Comparison of ENCODE assay signal across 16 cellular contexts in genomic region chr9:133340256-133340655, GRCh38.
DNase-seq lines count a peak whose midpoint lies in the region; ATAC-seq lines count a peak whose summit lies in the region.
"Had no signal": no experiment of that assay in that cellular context is flagged by ENCODE, and none has a peak within 500 bp of the region (broad histone marks: within the 10 kb centered on the region; RNA-seq: fewer than 3 reads in every experiment).

No MANE protein-coding gene starts in this region.

- H3K9me3 Mint-ChIP-seq in activated naive CD4-positive, alpha-beta T cell treated with anti-CD3 and anti-CD28 coated beads, Interleukin-2, amount 50 U/mL, for 24 hours: no peaks in the 10 kb centered on the region
- no peaks in the 10 kb centered on the region for H3K9me3 Mint-ChIP-seq in stimulated activated naive CD8-positive, alpha-beta T cell treated with anti-CD3 and anti-CD28 coated beads, Interleukin-15, amount 100 ng/mL, for 72 hours

- no peak for ATAC-seq in stimulated activated naive CD8-positive, alpha-beta T cell treated with anti-CD3 and anti-CD28 coated beads, Interleukin-15, amount 100 ng/mL, for 72 hours
- ATAC-seq: esophagus mucosa, GM23338 had no signal

- H3K4me1 Mint-ChIP-seq in activated naive CD4-positive, alpha-beta T cell treated with anti-CD3 and anti-CD28 coated beads, Interleukin-2, amount 50 U/mL, for 24 hours: peaks cover 44% of the 10 kb centered on the region
- peaks cover 65% of the 10 kb centered on the region for H3K4me1 Mint-ChIP-seq in stimulated activated naive CD8-positive, alpha-beta T cell treated with anti-CD3 and anti-CD28 coated beads, Interleukin-15, amount 100 ng/mL, for 72 hours

- H3K27ac ChIP-seq in caudate nucleus (ENCODE audit: low read depth, low read length): peak overlapping the region; percentile 36
- H3K27ac ChIP-seq: KMS-11 had no signal

- H3K27me3 Mint-ChIP-seq in activated naive CD4-positive, alpha-beta T cell treated with anti-CD3 and anti-CD28 coated beads, Interleukin-2, amount 50 U/mL, for 24 hours: no peaks in the 10 kb centered on the region
- H3K27me3 Mint-ChIP-seq in stimulated activated naive CD8-positive, alpha-beta T cell treated with anti-CD3 and anti-CD28 coated beads, Interleukin-15, amount 100 ng/mL, for 72 hours: no peaks in the 10 kb centered on the region

- H3K4me3 Mint-ChIP-seq in activated naive CD4-positive, alpha-beta T cell treated with anti-CD3 and anti-CD28 coated beads, Interleukin-2, amount 50 U/mL, for 24 hours: peak overlapping the region; percentile 36
- H3K4me3 Mint-ChIP-seq in stimulated activated naive CD8-positive, alpha-beta T cell treated with anti-CD3 and anti-CD28 coated beads, Interleukin-15, amount 100 ng/mL, for 72 hours: no peak overlapping the region
- H3K4me3 Mint-ChIP-seq: GM23338 had no signal

- H3K27ac Mint-ChIP-seq in activated naive CD4-positive, alpha-beta T cell treated with anti-CD3 and anti-CD28 coated beads, Interleukin-2, amount 50 U/mL, for 24 hours: peak overlapping the region; percentile 74
- peak overlapping the region; percentile 87 to 93 for H3K27ac Mint-ChIP-seq in stimulated activated naive CD8-positive, alpha-beta T cell treated with anti-CD3 and anti-CD28 coated beads, Interleukin-15, amount 100 ng/mL, for 72 hours
- H3K27ac Mint-ChIP-seq: GM23338 had no signal

- DNase-seq in activated naive CD4-positive, alpha-beta T cell treated with Interleukin-2 at 50 U/mL for 16 hours: no peak
- peak; percentile 80 for DNase-seq in SKM-1 treated with dmso at 0.1 percent for 144 hours (lab: John Stamatoyannopoulos, UW; ENCODE audit: unreplicated experiment)
- no peak for DNase-seq in caudate nucleus (lab: John Stamatoyannopoulos, UW)
- DNase-seq in stimulated activated naive CD8-positive, alpha-beta T cell treated with anti-CD3 and anti-CD28 coated beads, Interleukin-15, amount 100 ng/mL, for 72 hours: no peak
- DNase-seq in SHP77 (lab: John Stamatoyannopoulos, UW): no peak
- no peak for DNase-seq in AG08396 (ENCODE audit: low spot score)
- no peak for DNase-seq in COLO829 (ENCODE audit: low spot score)
- DNase-seq: activated CD4-positive, alpha-beta T cell treated with anti-CD3 and anti-CD28 coated beads for 1 hour; activated effector memory CD4-positive, alpha-beta T cell treated with Interleukin-2 at 50 U/mL for 16 hours; NCI-H187 treated with DMSO at 0.1 percent for 48 hours; NCI-H774; SHP77 treated with DMSO at 0.1 percent for 48 hours had no signal

- peaks cover 10% of the 10 kb centered on the region for H3K36me3 Mint-ChIP-seq in activated naive CD4-positive, alpha-beta T cell treated with anti-CD3 and anti-CD28 coated beads, Interleukin-2, amount 50 U/mL, for 24 hours
